8 cellular contexts compared by ENCODE assay signal in the genomic region with DNA sequence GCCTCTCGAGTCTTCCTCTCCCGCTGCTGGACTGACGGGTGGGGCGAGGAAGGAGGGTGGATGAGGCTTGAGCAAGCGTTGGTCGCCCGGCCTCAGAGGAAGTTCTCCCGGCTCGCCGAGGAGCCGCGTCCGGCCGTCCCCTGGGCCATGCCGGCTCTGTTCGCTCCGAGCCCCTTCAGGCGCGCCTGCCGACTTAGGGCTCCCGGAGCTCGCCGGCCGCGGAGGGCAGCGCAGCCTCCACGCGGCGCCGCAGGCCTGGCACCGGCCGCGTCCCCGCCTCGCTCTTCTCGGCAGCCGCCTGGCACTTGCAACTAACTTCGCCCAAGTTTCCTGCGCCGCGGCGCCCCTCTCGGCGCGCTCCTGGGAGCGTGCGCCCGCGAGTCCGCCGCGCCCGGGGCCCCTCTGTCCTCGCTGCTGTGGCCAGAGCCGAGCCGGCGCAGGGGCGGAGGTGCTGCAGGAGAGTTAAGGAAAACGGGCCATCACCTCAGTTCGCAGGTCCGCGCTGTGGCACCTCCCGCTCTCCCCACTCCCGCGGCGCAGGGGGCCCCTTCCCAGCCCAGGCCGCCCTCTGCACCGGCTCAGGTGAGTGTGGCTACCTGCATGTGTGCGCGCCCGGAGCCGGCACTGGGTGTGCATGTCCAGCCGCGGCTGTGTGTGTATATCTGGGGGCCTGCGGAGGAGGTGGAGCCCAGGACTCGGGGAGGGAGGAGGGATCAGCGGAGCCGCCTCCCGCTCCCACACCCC. TPM values are rescaled to one million over a fixed set of nuclear protein-coding genes. Genes with fewer than 3 reads are reported as not detected.
DNase-seq lines count a peak whose midpoint lies in the region; ATAC-seq and TF ChIP-seq lines count a peak whose summit lies in the region.

No MANE protein-coding gene starts in this region.

- ATAC-seq in right lobe of liver (peak; percentile 62 to 78 (median 76)), HG03135 (IDR thresholded peaks at IDR 0.05; ENCODE audit: unreplicated experiment) (no peak)

- H3K4me3 Mint-ChIP-seq in MCF 10A (ENCODE audit: unreplicated experiment), result peak overlapping the region; percentile 48

- CTCF ChIA-PET in MCF 10A (lab: Yijun Ruan, JAX), result interaction anchor here (0.7 kb wide), 1 partner anchor 12 kb away, joined by 3 read pairs; no protein-coding TSS in a partner anchor

- peaks cover 10 to 39% of the 10 kb centered on the region in 2 donors for H3K27me3 ChIP-seq in right lobe of liver
- H3K27me3 ChIP-seq in thyroid gland, result peaks cover 45% of the 10 kb centered on the region

- intact Hi-C loops in MCF 10A (cut with micrococcal nuclease) (no loop called here), right lobe of liver (cut with DNase I) (no loop called here), thyroid gland (cut with DNase I) (no loop called here)

- no peaks in the 10 kb centered on the region for H3K36me3 Mint-ChIP-seq in MCF 10A (ENCODE audit: insufficient read depth, unreplicated experiment)

- H3K36me3 ChIP-seq in right lobe of liver, result no peaks in the 10 kb centered on the region
- H3K36me3 ChIP-seq in thyroid gland, result no peaks in the 10 kb centered on the region

- no peaks in the 10 kb centered on the region for H3K9me3 ChIP-seq in right lobe of liver
- no peaks in the 10 kb centered on the region for H3K9me3 ChIP-seq in thyroid gland

- H3K27me3 Mint-ChIP-seq in MCF 10A (ENCODE audit: insufficient read depth, unreplicated experiment), result peaks cover 40% of the 10 kb centered on the region

- H3K9me3 Mint-ChIP-seq in MCF 10A (ENCODE audit: unreplicated experiment), result no peaks in the 10 kb centered on the region

- POLR2A ChIA-PET in MCF 10A (lab: Yijun Ruan, JAX), result no interaction called here

- no TSS peak for BruUV-seq in MCF 10A (replicated peaks; lab: Mats Ljungman, UMichigan)

- H3K27ac ChIP-seq in right lobe of liver (no peak overlapping the region), thyroid gland (no peak overlapping the region)

- H3K27ac Mint-ChIP-seq in MCF 10A (ENCODE audit: low read depth, unreplicated experiment), result no peak overlapping the region

- WGBS in right lobe of liver (ENCODE audit: insufficient coverage, low coverage, low lambda C conversion rate, missing lambda C conversion rate), result 0% methylated on average over 10 of the region's 79 CpGs
- 0 to 3% methylated on average over 6 to 17 of the region's 79 CpGs for WGBS in thyroid gland, 2 donors

- TF ChIP-seq CTCF in MCF 10A (IDR thresholded peaks at IDR 0.05; ENCODE audit: unreplicated experiment), result no peak
- TF ChIP-seq CTCF in right lobe of liver (IDR thresholded peaks at IDR 0.05), result no peak
- TF ChIP-seq CTCF in thyroid gland (IDR thresholded peaks at IDR 0.05), result no peak

- DNase-seq in DMS153 (lab: John Stamatoyannopoulos, UW) (peak; percentile 65), LHCN-M2 (ENCODE audit: low read depth) (peak; percentile 13), MCF 10A (ENCODE audit: unreplicated experiment) (peak; percentile 9), right lobe of liver (peak in 2 of 3 donors; percentile 56 to 60), thyroid gland (peak; percentile 17 to 34), mesenteric fat pad (ENCODE audit: low spot score) (no peak), HPDE6-E6E7 (ENCODE audit: extremely low spot score) (no peak)

- H3K4me3 ChIP-seq in right lobe of liver (no peak overlapping the region), thyroid gland (replicated peaks in 1 of 3) (peak overlapping the region in 1 of 3 donors; percentile 14)

- peaks cover 0 to 13% (median 1%) of the 10 kb centered on the region in 4 donors for H3K4me1 ChIP-seq in right lobe of liver
- H3K4me1 ChIP-seq in thyroid gland, result peaks cover 11 to 30% of the 10 kb centered on the region in 2 donors

- H3K4me1 Mint-ChIP-seq in MCF 10A (ENCODE audit: insufficient read depth, unreplicated experiment), result no peaks in the 10 kb centered on the region

- TF ChIP-seq POLR2A in right lobe of liver (IDR thresholded peaks at IDR 0.05), result no peak
- TF ChIP-seq POLR2A in thyroid gland (IDR thresholded peaks at IDR 0.05), result no peak

RNA-seq across cellular contexts. Expression of a gene that starts 0.6 kb away (rescaled TPM):
- not detected in 2 replicates for total RNA-seq in LHCN-M2 (2014; rRNA removed)
- polyA plus RNA-seq in LHCN-M2 (2012), result not detected
- not detected in 2 replicates for total RNA-seq in MCF 10A (2022)
- not detected for total RNA-seq in right lobe of liver
- under 1 TPM in 2 of 4 donors, not detected in 2; 0.20 to 0.22 TPM for total RNA-seq in thyroid gland
- not detected for total RNA-seq in mesenteric fat pad

Comparison
In these comparisons a context has a peak if more than half of its experiments do, and no peak if none do; other contexts are left out.
1. DNase-seq: peak in DMS153 (single experiment), LHCN-M2 (single experiment), MCF 10A (single experiment), right lobe of liver (2 of 3) and thyroid gland (2 of 2); none in mesenteric fat pad (single experiment) and HPDE6-E6E7 (single experiment).